Comparison of ENCODE assay signal across 22 cellular contexts in the genomic region with DNA sequence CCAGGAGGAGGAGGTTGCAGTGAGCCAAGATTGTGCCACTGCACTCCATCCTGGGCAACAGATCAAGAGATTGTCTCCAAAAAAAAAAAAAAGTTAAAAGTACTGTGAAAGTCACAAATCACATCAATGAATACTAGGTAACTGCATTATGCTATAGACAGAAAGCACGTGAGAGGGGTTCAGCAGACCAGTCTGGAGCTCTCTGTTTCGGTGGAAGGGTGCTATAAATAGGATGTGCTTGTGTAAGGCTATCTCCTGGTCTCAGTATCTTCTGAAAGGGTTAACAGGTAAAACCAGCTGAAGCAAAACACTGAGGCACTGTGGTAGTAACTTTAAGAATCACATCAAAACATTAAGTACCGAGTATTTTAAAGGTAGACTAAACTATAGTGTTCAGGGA. TPM values are rescaled to one million over a fixed set of nuclear protein-coding genes. Genes with fewer than 3 reads are reported as not detected.
DNase-seq lines count a peak whose midpoint lies in the region; ATAC-seq, FAIRE-seq and TF ChIP-seq lines count a peak whose summit lies in the region.
"Had no signal": no experiment of that assay in that cellular context is flagged by ENCODE, and none has a peak within 500 bp of the region (broad histone marks: within the 10 kb centered on the region; RNA-seq: fewer than 3 reads in every experiment).

No MANE protein-coding gene starts in this region.

- TF ChIP-seq RAD21 in HepG2 (CRISPR knock-in tag; IDR thresholded peaks at IDR 0.05): no peak

- TF ChIP-seq POLR2A in HepG2 (IDR thresholded peaks at IDR 0.05; ENCODE audit: insufficient read depth in 1 of 2, low read depth in 2 of 2, low read length in 2 of 2): no peak
- no peak for TF ChIP-seq POLR2A in right lobe of liver (IDR thresholded peaks at IDR 0.05)

- H3K27ac Mint-ChIP-seq in activated T-cell treated with anti-CD3 and anti-CD28 coated beads, Interleukin-2, amount 50 U/mL, for 72 hours: peak overlapping the region; percentile 52
- H3K27ac Mint-ChIP-seq in mesothelial cell of epicardium: peak overlapping the region; percentile 25
- H3K27ac Mint-ChIP-seq: B cell, HFFc6 had no signal

- H3K4me3 ChIP-seq in HepG2 (replicated peaks in 1 of 3; ENCODE audit: insufficient read depth in 1 of 3, low read depth in 2 of 3, low read length in 3 of 3) (no peak overlapping the region), right lobe of liver (no peak overlapping the region), GM12865 (ENCODE audit: low read depth, low read length) (no peak overlapping the region)
- H3K4me3 ChIP-seq: BLaER1 treated with 17β-estradiol and CSF1 and Interleukin-3, amounts not matched to agents 10 nM and 100 nM had no signal

- H2AFZ ChIP-seq in HepG2 (ENCODE audit: low read length): no peak overlapping the region

- no peak overlapping the region for H3K4me2 ChIP-seq in HepG2 (ENCODE audit: low read depth, low read length)
- H3K4me2 ChIP-seq: BLaER1 treated with 17β-estradiol and CSF1 and Interleukin-3, amounts not matched to agents 10 nM and 100 nM had no signal

- no peaks in the 10 kb centered on the region for H3K27me3 Mint-ChIP-seq in activated T-cell treated with anti-CD3 and anti-CD28 coated beads, Interleukin-2, amount 50 U/mL, for 72 hours (ENCODE audit: low read depth)
- H3K27me3 Mint-ChIP-seq in mesothelial cell of epicardium (ENCODE audit: low read depth): no peaks in the 10 kb centered on the region
- H3K27me3 Mint-ChIP-seq: B cell had no signal

- FAIRE-seq in HepG2 (lab: Jason Lieb, UNC): peak; percentile 4
- FAIRE-seq: GM12892, GM18507 had no signal

- in situ Hi-C loops in HepG2 (cut with HindIII; ENCODE audit: extremely low pct_ligation_motif_present, low pct_unique_long_range_greater_than_20kb): no loop called here

- intact Hi-C loops in HepG2 (cut with micrococcal nuclease; ENCODE audit: unreplicated experiment): no loop called here
- intact Hi-C loops in right lobe of liver (cut with DNase I): no loop called here

- no peaks in the 10 kb centered on the region for H4K20me1 ChIP-seq in HepG2 (ENCODE audit: insufficient read depth, low read length)

- H3K4me1 Mint-ChIP-seq in activated T-cell treated with anti-CD3 and anti-CD28 coated beads, Interleukin-2, amount 50 U/mL, for 72 hours (ENCODE audit: low read depth): peaks cover 12% of the 10 kb centered on the region
- no peaks in the 10 kb centered on the region for H3K4me1 Mint-ChIP-seq in mesothelial cell of epicardium

- 90% methylated on average over 3 of the region's 3 CpGs for WGBS in HepG2 (ENCODE audit: low lambda C conversion rate)
- WGBS in right lobe of liver (ENCODE audit: insufficient coverage, low coverage, low lambda C conversion rate, missing lambda C conversion rate): 75% methylated on average over 3 of the region's 3 CpGs

- H3K79me2 ChIP-seq in HepG2 (ENCODE audit: insufficient read depth, low read length): no peaks in the 10 kb centered on the region

- CTCF ChIA-PET in HepG2 (lab: Yijun Ruan, JAX; ENCODE audit: low intra/inter-chr PET ratio, low total read pairs): no interaction called here

- peaks cover 6 to 31% of the 10 kb centered on the region in 2 donors for H3K36me3 Mint-ChIP-seq in activated T-cell treated with anti-CD3 and anti-CD28 coated beads, Interleukin-2, amount 50 U/mL, for 72 hours (ENCODE audit: insufficient read depth in 2 of 2)
- peaks cover 34% of the 10 kb centered on the region for H3K36me3 Mint-ChIP-seq in mesothelial cell of epicardium

- no peak for DNase-seq in activated T-cell treated with anti-CD3 and anti-CD28 coated beads, Interleukin-2, amount 50 U/mL, for 72 hours
- DNase-seq in activated T-cell treated with anti-CD3 and anti-CD28 coated beads for 4 hours: no peak
- DNase-seq in HepG2 (ENCODE audit: low spot score): no peak
- DNase-seq in right lobe of liver: no peak
- peak; percentile 55 for DNase-seq in GM12865 (ENCODE audit: low read depth)
- no peak for DNase-seq in mesothelial cell of epicardium (ENCODE audit: low spot score in 2 of 2, unreplicated experiment in 2 of 2)
- DNase-seq: Calu3; CD8-positive, alpha-beta T cell; DMS79 treated with DMSO at 0.1 percent for 48 hours; GF-D8; GOT3; H7; HFFc6; IMR-90 had no signal

- POLR2A ChIA-PET in HepG2 (lab: Yijun Ruan, JAX): no interaction called here

- no peaks in the 10 kb centered on the region for H3K9me3 ChIP-seq in HepG2 (ENCODE audit: low read length)
- no peaks in the 10 kb centered on the region for H3K9me3 ChIP-seq in right lobe of liver
- H3K9me3 ChIP-seq: BLaER1 treated with 17β-estradiol and CSF1 and Interleukin-3, amounts not matched to agents 10 nM and 100 nM had no signal

- no peak overlapping the region for H3K4me3 Mint-ChIP-seq in activated T-cell treated with anti-CD3 and anti-CD28 coated beads, Interleukin-2, amount 50 U/mL, for 72 hours
- H3K4me3 Mint-ChIP-seq in mesothelial cell of epicardium: no peak overlapping the region
- H3K4me3 Mint-ChIP-seq: B cell; CD8-positive, alpha-beta T cell; HFFc6 had no signal

- H3K9ac ChIP-seq in HepG2 (ENCODE audit: insufficient read depth, low read depth, low read length): no peak overlapping the region
- H3K9ac ChIP-seq: BLaER1 treated with 17β-estradiol and CSF1 and Interleukin-3, amounts not matched to agents 10 nM and 100 nM had no signal

- no TSS peak for BruUV-seq in HepG2 (replicated peaks; lab: Mats Ljungman, UMichigan)

- no peaks in the 10 kb centered on the region for H3K9me3 Mint-ChIP-seq in activated T-cell treated with anti-CD3 and anti-CD28 coated beads, Interleukin-2, amount 50 U/mL, for 72 hours
- no peaks in the 10 kb centered on the region for H3K9me3 Mint-ChIP-seq in mesothelial cell of epicardium
- H3K9me3 Mint-ChIP-seq: CD8-positive, alpha-beta T cell; HFFc6 had no signal

- TF ChIP-seq EP300 in HepG2 (IDR thresholded peaks at IDR 0.05; ENCODE audit: low read depth in 2 of 2, low read length in 2 of 2) (no peak), HepG2 (CRISPR knock-in tag; IDR thresholded peaks at IDR 0.05; ENCODE audit: borderline replicate concordance) (no peak)

- H3K4me1 ChIP-seq in HepG2 (ENCODE audit: insufficient read depth, low read length): no peaks in the 10 kb centered on the region
- peaks cover 0 to 8% (median 0%) of the 10 kb centered on the region in 4 donors for H3K4me1 ChIP-seq in right lobe of liver

- H3K27me3 ChIP-seq in HepG2 (ENCODE audit: control insufficient read depth in 1 of 2, insufficient read depth in 2 of 2, low read length in 2 of 2): no peaks in the 10 kb centered on the region
- no peaks in the 10 kb centered on the region for H3K27me3 ChIP-seq in right lobe of liver
- H3K27me3 ChIP-seq: BLaER1 treated with 17β-estradiol and CSF1 and Interleukin-3, amounts not matched to agents 10 nM and 100 nM had no signal

- TF ChIP-seq CTCF in HepG2 (CRISPR knock-in tag; IDR thresholded peaks at IDR 0.05): no peak
- TF ChIP-seq CTCF in right lobe of liver (IDR thresholded peaks at IDR 0.05): no peak
- TF ChIP-seq CTCF in GM12865 (IDR thresholded peaks at IDR 0.05; ENCODE audit: insufficient read depth, low read depth, low read length, missing control alignments): no peak
- no peak for TF ChIP-seq CTCF in mesothelial cell of epicardium (IDR thresholded peaks at IDR 0.05; ENCODE audit: unreplicated experiment)

- ATAC-seq in activated T-cell treated with anti-CD3 and anti-CD28 coated beads, Interleukin-2, amount 50 U/mL, for 72 hours (replicated peaks in 1 of 2): no peak
- no peak for ATAC-seq in HepG2
- ATAC-seq in right lobe of liver: no peak
- no peak for ATAC-seq in GM18873 (IDR thresholded peaks at IDR 0.05; ENCODE audit: low FRiP score, unreplicated experiment)
- no peak for ATAC-seq in GM21529 (IDR thresholded peaks at IDR 0.05; ENCODE audit: unreplicated experiment)
- ATAC-seq: CD8-positive, alpha-beta T cell; HCT116 had no signal

- H3K27ac ChIP-seq in HepG2 (ENCODE audit: extremely low read length, insufficient read depth, low read length): no peak overlapping the region
- no peak overlapping the region for H3K27ac ChIP-seq in right lobe of liver
- H3K27ac ChIP-seq: BLaER1 treated with 17β-estradiol and CSF1 and Interleukin-3, amounts not matched to agents 10 nM and 100 nM; HL-60 had no signal

- H3K36me3 ChIP-seq in HepG2 (replicated peaks in 1 of 2; ENCODE audit: control insufficient read depth in 1 of 2, insufficient read depth in 2 of 2, low read length in 2 of 2) (peaks cover 17 to 60% of the 10 kb centered on the region in 2 experiments), right lobe of liver (peaks cover 0 to 44% (median 0%) of the 10 kb centered on the region in 4 donors)

RNA-seq across cellular contexts. Expression of gene EIF4ENIF1, which starts 43.4 kb away (rescaled TPM):
- total RNA-seq in activated T-cell treated with anti-CD3 and anti-CD28 coated beads, Interleukin-2, amount 50 U/mL, for 72 hours: 10 to 100 TPM; 46.9 to 48.6 TPM
- total RNA-seq in HepG2 (2016; rRNA removed; fragmentation: Illumina TruSeq; extraction: Trizol): 12.3 and 14.0 TPM in 2 replicates
- 7.3 TPM in 2 replicates for total RNA-seq in HepG2 (2016; cell fraction: cytosol; rRNA removed; fragmentation: Illumina TruSeq; extraction: Trizol; ENCODE audit: low read depth)
- total RNA-seq in HepG2 (2016; cell fraction: insoluble cytoplasmic fraction; rRNA removed; fragmentation: Illumina TruSeq; extraction: Trizol): 9.2 and 11.4 TPM in 2 replicates
- total RNA-seq in HepG2 (2016; cell fraction: membrane; rRNA removed; fragmentation: Illumina TruSeq; extraction: Trizol): 8.2 and 8.4 TPM in 2 replicates
- 14.1 and 16.0 TPM in 2 replicates for total RNA-seq in HepG2 (2016; cell fraction: nucleus; rRNA removed; fragmentation: Illumina TruSeq; extraction: Trizol)
- 11.9 and 15.1 TPM in 2 replicates for polyA plus RNA-seq in HepG2 (2011; rRNA removed)
- 9.5 and 9.7 TPM in 2 replicates for polyA plus RNA-seq in HepG2 (2011; cell fraction: cytosol; rRNA removed)
- 18.6 and 26.1 TPM in 2 replicates for polyA plus RNA-seq in HepG2 (2011; cell fraction: nucleus; rRNA removed)
- 13.8 and 16.8 TPM in 2 replicates for polyA plus RNA-seq in HepG2 (2012)
- polyA plus RNA-seq in HepG2 (2016; cell fraction: cytosol; fragmentation: Illumina TruSeq; extraction: Trizol; ENCODE audit: low read depth): 2.1 and 2.2 TPM in 2 replicates
- 14.9 and 16.1 TPM in 2 replicates for polyA plus RNA-seq in HepG2 (2016; cell fraction: insoluble cytoplasmic fraction; fragmentation: Illumina TruSeq; extraction: Trizol; ENCODE audit: low read depth)
- 4.8 and 5.1 TPM in 2 replicates for polyA plus RNA-seq in HepG2 (2016; cell fraction: membrane; fragmentation: Illumina TruSeq; extraction: Trizol; ENCODE audit: low read depth)
- polyA plus RNA-seq in HepG2 (2016; cell fraction: nucleus; fragmentation: Illumina TruSeq; extraction: Trizol; ENCODE audit: insufficient read depth, low read depth): 39.1 and 47.3 TPM in 2 replicates
- polyA minus RNA-seq in HepG2 (2011; rRNA and poly(A)+ RNA removed; ENCODE audit: low replicate concordance): 22.1 and 23.5 TPM in 2 replicates
- 10.5 and 14.5 TPM in 2 replicates for polyA minus RNA-seq in HepG2 (2011; cell fraction: cytosol; rRNA and poly(A)+ RNA removed)
- 26.1 and 28.6 TPM in 2 replicates for polyA minus RNA-seq in HepG2 (2011; cell fraction: nucleus; rRNA and poly(A)+ RNA removed)
- total RNA-seq in right lobe of liver: 10 to 100 TPM in 2 of 6 experiments, 1 to 10 TPM in 4; 4.2 to 11.9 (median 8.3) TPM
- total RNA-seq in mesothelial cell of epicardium: 41.0 to 44.4 TPM (median 44.1 TPM) in 3 replicates

RNA-seq across cellular contexts. Expression of gene DRG1, which starts 46.8 kb away (rescaled TPM):
- total RNA-seq in activated T-cell treated with anti-CD3 and anti-CD28 coated beads, Interleukin-2, amount 50 U/mL, for 72 hours: 100 to 1,000 TPM; 126 to 137 TPM
- total RNA-seq in HepG2 (2016; rRNA removed; fragmentation: Illumina TruSeq; extraction: Trizol): 94.8 and 98.8 TPM in 2 replicates
- total RNA-seq in HepG2 (2016; cell fraction: cytosol; rRNA removed; fragmentation: Illumina TruSeq; extraction: Trizol; ENCODE audit: low read depth): 58.6 and 75.0 TPM in 2 replicates
- 87.5 and 109 TPM in 2 replicates for total RNA-seq in HepG2 (2016; cell fraction: insoluble cytoplasmic fraction; rRNA removed; fragmentation: Illumina TruSeq; extraction: Trizol)
- total RNA-seq in HepG2 (2016; cell fraction: membrane; rRNA removed; fragmentation: Illumina TruSeq; extraction: Trizol): 55.1 and 58.3 TPM in 2 replicates
- total RNA-seq in HepG2 (2016; cell fraction: nucleus; rRNA removed; fragmentation: Illumina TruSeq; extraction: Trizol): 52.6 and 55.8 TPM in 2 replicates
- polyA plus RNA-seq in HepG2 (2011; rRNA removed): 39.1 and 59.0 TPM in 2 replicates
- 41.9 and 50.0 TPM in 2 replicates for polyA plus RNA-seq in HepG2 (2011; cell fraction: cytosol; rRNA removed)
- polyA plus RNA-seq in HepG2 (2011; cell fraction: nucleus; rRNA removed): 16.2 and 19.6 TPM in 2 replicates
- polyA plus RNA-seq in HepG2 (2012): 50.6 and 61.7 TPM in 2 replicates
- polyA plus RNA-seq in HepG2 (2016; cell fraction: cytosol; fragmentation: Illumina TruSeq; extraction: Trizol; ENCODE audit: low read depth): 44.0 and 51.8 TPM in 2 replicates
- polyA plus RNA-seq in HepG2 (2016; cell fraction: insoluble cytoplasmic fraction; fragmentation: Illumina TruSeq; extraction: Trizol; ENCODE audit: low read depth): 98.2 and 115 TPM in 2 replicates
- polyA plus RNA-seq in HepG2 (2016; cell fraction: membrane; fragmentation: Illumina TruSeq; extraction: Trizol; ENCODE audit: low read depth): 42.6 and 42.8 TPM in 2 replicates
- polyA plus RNA-seq in HepG2 (2016; cell fraction: nucleus; fragmentation: Illumina TruSeq; extraction: Trizol; ENCODE audit: insufficient read depth, low read depth): 76.3 and 79.7 TPM in 2 replicates
- polyA minus RNA-seq in HepG2 (2011; rRNA and poly(A)+ RNA removed; ENCODE audit: low replicate concordance): 28.2 and 51.0 TPM in 2 replicates
- polyA minus RNA-seq in HepG2 (2011; cell fraction: cytosol; rRNA and poly(A)+ RNA removed): 38.0 and 41.7 TPM in 2 replicates
- polyA minus RNA-seq in HepG2 (2011; cell fraction: nucleus; rRNA and poly(A)+ RNA removed): 37.7 and 41.8 TPM in 2 replicates
- total RNA-seq in right lobe of liver: 10 to 100 TPM; 24.2 to 34.7 (median 26.5) TPM
- total RNA-seq in mesothelial cell of epicardium: 57.8 to 62.9 TPM (median 59.1 TPM) in 3 replicates

RNA-seq across cellular contexts. Expression of gene SFI1, which starts 50.1 kb away (rescaled TPM):
- 100 to 1,000 TPM; 285 to 342 TPM for total RNA-seq in activated T-cell treated with anti-CD3 and anti-CD28 coated beads, Interleukin-2, amount 50 U/mL, for 72 hours
- 6.2 and 20.5 TPM in 2 replicates for total RNA-seq in HepG2 (2016; rRNA removed; fragmentation: Illumina TruSeq; extraction: Trizol)
- 12.0 and 12.8 TPM in 2 replicates for total RNA-seq in HepG2 (2016; cell fraction: cytosol; rRNA removed; fragmentation: Illumina TruSeq; extraction: Trizol; ENCODE audit: low read depth)
- 5.1 and 23.0 TPM in 2 replicates for total RNA-seq in HepG2 (2016; cell fraction: insoluble cytoplasmic fraction; rRNA removed; fragmentation: Illumina TruSeq; extraction: Trizol)
- 9.4 and 10.5 TPM in 2 replicates for total RNA-seq in HepG2 (2016; cell fraction: membrane; rRNA removed; fragmentation: Illumina TruSeq; extraction: Trizol)
- total RNA-seq in HepG2 (2016; cell fraction: nucleus; rRNA removed; fragmentation: Illumina TruSeq; extraction: Trizol): 29.9 and 34.8 TPM in 2 replicates
- polyA plus RNA-seq in HepG2 (2011; rRNA removed): 40.1 and 47.1 TPM in 2 replicates
- polyA plus RNA-seq in HepG2 (2011; cell fraction: cytosol; rRNA removed): 10.2 and 16.0 TPM in 2 replicates
- polyA plus RNA-seq in HepG2 (2011; cell fraction: nucleus; rRNA removed): 348 and 418 TPM in 2 replicates
- 24.6 and 25.8 TPM in 2 replicates for polyA plus RNA-seq in HepG2 (2012)
- 1.7 and 2.7 TPM in 2 replicates for polyA plus RNA-seq in HepG2 (2016; cell fraction: cytosol; fragmentation: Illumina TruSeq; extraction: Trizol; ENCODE audit: low read depth)
- polyA plus RNA-seq in HepG2 (2016; cell fraction: insoluble cytoplasmic fraction; fragmentation: Illumina TruSeq; extraction: Trizol; ENCODE audit: low read depth): 4.5 and 5.0 TPM in 2 replicates
- polyA plus RNA-seq in HepG2 (2016; cell fraction: membrane; fragmentation: Illumina TruSeq; extraction: Trizol; ENCODE audit: low read depth): 3.1 and 3.2 TPM in 2 replicates
- polyA plus RNA-seq in HepG2 (2016; cell fraction: nucleus; fragmentation: Illumina TruSeq; extraction: Trizol; ENCODE audit: insufficient read depth, low read depth): 84.2 and 91.0 TPM in 2 replicates
- polyA minus RNA-seq in HepG2 (2011; rRNA and poly(A)+ RNA removed; ENCODE audit: low replicate concordance): 27.1 and 44.8 TPM in 2 replicates
- polyA minus RNA-seq in HepG2 (2011; cell fraction: cytosol; rRNA and poly(A)+ RNA removed): 6.7 and 7.4 TPM in 2 replicates
- polyA minus RNA-seq in HepG2 (2011; cell fraction: nucleus; rRNA and poly(A)+ RNA removed): 93.3 and 102 TPM in 2 replicates
- 10 to 100 TPM in 2 of 6 experiments, 1 to 10 TPM in 4; 7.0 to 14.0 (median 8.7) TPM for total RNA-seq in right lobe of liver
- 38.7 to 46.1 TPM (median 45.7 TPM) in 3 replicates for total RNA-seq in mesothelial cell of epicardium
